In the genomic region with DNA sequence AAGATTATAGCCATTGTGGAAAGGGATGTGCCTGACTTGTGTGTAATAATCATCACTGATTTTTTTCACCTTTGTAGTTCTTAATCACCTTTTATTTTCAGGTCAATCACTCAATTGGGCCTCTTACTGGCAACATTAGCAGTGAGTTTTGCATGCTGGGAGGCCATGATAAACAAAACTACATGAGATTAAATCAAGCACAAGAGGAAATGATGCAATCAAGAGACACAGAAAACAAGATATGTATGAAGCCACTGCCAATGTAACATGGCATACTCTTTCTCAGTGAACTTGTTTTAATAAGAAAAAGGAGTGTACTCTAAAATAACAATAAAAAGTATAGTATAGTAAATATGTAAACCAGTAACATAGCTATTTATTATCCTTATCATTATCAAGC, we compare ENCODE assay signal across 1 cellular context.
TF ChIP-seq lines count a peak whose summit lies in the region.

No MANE protein-coding gene starts in this region.

TF ChIP-seq in GM23338, 12 proteins besides CTCF, POLR2A, EP300 and RAD21:
- TF ChIP-seq, protein P1, sequence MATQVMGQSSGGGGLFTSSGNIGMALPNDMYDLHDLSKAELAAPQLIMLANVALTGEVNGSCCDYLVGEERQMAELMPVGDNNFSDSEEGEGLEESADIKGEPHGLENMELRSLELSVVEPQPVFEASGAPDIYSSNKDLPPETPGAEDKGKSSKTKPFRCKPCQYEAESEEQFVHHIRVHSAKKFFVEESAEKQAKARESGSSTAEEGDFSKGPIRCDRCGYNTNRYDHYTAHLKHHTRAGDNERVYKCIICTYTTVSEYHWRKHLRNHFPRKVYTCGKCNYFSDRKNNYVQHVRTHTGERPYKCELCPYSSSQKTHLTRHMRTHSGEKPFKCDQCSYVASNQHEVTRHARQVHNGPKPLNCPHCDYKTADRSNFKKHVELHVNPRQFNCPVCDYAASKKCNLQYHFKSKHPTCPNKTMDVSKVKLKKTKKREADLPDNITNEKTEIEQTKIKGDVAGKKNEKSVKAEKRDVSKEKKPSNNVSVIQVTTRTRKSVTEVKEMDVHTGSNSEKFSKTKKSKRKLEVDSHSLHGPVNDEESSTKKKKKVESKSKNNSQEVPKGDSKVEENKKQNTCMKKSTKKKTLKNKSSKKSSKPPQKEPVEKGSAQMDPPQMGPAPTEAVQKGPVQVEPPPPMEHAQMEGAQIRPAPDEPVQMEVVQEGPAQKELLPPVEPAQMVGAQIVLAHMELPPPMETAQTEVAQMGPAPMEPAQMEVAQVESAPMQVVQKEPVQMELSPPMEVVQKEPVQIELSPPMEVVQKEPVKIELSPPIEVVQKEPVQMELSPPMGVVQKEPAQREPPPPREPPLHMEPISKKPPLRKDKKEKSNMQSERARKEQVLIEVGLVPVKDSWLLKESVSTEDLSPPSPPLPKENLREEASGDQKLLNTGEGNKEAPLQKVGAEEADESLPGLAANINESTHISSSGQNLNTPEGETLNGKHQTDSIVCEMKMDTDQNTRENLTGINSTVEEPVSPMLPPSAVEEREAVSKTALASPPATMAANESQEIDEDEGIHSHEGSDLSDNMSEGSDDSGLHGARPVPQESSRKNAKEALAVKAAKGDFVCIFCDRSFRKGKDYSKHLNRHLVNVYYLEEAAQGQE (IDR thresholded peaks at IDR 0.05; ENCODE audit: unreplicated experiment): no peak
- no peak for TF ChIP-seq STAT1 (IDR thresholded peaks at IDR 0.05; ENCODE audit: unreplicated experiment)
- TF ChIP-seq EZH2 (IDR thresholded peaks at IDR 0.05; ENCODE audit: low read depth, unreplicated experiment): no peak
- TF ChIP-seq JUNB (IDR thresholded peaks at IDR 0.05; ENCODE audit: unreplicated experiment): no peak
- TF ChIP-seq CREB1 (CRISPR knock-in tag; IDR thresholded peaks at IDR 0.05; ENCODE audit: low read depth): no peak
- no peak for TF ChIP-seq ZNF114 (CRISPR knock-in tag; IDR thresholded peaks at IDR 0.05)
- no peak for TF ChIP-seq ETS1 (IDR thresholded peaks at IDR 0.05)
- TF ChIP-seq NANOG (IDR thresholded peaks at IDR 0.05; ENCODE audit: borderline replicate concordance): no peak
- TF ChIP-seq, protein P2, sequence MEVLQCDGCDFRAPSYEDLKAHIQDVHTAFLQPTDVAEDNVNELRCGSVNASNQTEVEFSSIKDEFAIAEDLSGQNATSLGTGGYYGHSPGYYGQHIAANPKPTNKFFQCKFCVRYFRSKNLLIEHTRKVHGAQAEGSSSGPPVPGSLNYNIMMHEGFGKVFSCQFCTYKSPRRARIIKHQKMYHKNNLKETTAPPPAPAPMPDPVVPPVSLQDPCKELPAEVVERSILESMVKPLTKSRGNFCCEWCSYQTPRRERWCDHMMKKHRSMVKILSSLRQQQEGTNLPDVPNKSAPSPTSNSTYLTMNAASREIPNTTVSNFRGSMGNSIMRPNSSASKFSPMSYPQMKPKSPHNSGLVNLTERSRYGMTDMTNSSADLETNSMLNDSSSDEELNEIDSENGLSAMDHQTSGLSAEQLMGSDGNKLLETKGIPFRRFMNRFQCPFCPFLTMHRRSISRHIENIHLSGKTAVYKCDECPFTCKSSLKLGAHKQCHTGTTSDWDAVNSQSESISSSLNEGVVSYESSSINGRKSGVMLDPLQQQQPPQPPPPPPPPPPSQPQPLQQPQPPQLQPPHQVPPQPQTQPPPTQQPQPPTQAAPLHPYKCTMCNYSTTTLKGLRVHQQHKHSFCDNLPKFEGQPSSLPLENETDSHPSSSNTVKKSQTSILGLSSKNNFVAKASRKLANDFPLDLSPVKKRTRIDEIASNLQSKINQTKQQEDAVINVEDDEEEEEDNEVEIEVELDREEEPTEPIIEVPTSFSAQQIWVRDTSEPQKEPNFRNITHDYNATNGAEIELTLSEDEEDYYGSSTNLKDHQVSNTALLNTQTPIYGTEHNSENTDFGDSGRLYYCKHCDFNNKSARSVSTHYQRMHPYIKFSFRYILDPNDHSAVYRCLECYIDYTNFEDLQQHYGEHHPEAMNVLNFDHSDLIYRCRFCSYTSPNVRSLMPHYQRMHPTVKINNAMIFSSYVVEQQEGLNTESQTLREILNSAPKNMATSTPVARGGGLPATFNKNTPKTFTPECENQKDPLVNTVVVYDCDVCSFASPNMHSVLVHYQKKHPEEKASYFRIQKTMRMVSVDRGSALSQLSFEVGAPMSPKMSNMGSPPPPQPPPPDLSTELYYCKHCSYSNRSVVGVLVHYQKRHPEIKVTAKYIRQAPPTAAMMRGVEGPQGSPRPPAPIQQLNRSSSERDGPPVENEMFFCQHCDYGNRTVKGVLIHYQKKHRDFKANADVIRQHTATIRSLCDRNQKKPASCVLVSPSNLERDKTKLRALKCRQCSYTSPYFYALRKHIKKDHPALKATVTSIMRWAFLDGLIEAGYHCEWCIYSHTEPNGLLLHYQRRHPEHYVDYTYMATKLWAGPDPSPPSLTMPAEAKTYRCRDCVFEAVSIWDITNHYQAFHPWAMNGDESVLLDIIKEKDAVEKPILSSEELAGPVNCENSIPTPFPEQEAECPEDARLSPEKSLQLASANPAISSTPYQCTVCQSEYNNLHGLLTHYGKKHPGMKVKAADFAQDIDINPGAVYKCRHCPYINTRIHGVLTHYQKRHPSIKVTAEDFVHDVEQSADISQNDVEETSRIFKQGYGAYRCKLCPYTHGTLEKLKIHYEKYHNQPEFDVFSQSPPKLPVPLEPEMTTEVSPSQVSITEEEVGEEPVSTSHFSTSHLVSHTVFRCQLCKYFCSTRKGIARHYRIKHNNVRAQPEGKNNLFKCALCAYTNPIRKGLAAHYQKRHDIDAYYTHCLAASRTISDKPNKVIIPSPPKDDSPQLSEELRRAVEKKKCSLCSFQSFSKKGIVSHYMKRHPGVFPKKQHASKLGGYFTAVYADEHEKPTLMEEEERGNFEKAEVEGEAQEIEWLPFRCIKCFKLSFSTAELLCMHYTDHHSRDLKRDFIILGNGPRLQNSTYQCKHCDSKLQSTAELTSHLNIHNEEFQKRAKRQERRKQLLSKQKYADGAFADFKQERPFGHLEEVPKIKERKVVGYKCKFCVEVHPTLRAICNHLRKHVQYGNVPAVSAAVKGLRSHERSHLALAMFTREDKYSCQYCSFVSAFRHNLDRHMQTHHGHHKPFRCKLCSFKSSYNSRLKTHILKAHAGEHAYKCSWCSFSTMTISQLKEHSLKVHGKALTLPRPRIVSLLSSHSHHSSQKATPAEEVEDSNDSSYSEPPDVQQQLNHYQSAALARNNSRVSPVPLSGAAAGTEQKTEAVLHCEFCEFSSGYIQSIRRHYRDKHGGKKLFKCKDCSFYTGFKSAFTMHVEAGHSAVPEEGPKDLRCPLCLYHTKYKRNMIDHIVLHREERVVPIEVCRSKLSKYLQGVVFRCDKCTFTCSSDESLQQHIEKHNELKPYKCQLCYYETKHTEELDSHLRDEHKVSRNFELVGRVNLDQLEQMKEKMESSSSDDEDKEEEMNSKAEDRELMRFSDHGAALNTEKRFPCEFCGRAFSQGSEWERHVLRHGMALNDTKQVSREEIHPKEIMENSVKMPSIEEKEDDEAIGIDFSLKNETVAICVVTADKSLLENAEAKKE (CRISPR knock-in tag; IDR thresholded peaks at IDR 0.05): no peak
- no peak for TF ChIP-seq ZNF331 (CRISPR knock-in tag; IDR thresholded peaks at IDR 0.05; ENCODE audit: low read depth)
- TF ChIP-seq POLR2AphosphoS5 (IDR thresholded peaks at IDR 0.05; ENCODE audit: low read depth): no peak
- no peak for TF ChIP-seq EZH2phosphoT487 (IDR thresholded peaks at IDR 0.05; ENCODE audit: unreplicated experiment)
